ENCODE assay signal across 8 cellular contexts in genomic region chr17:6640536-6641373, GRCh38. TPM values are rescaled to one million over a fixed set of nuclear protein-coding genes. Genes with fewer than 3 reads are reported as not detected.
DNase-seq lines count a peak whose midpoint lies in the region; ATAC-seq and TF ChIP-seq lines count a peak whose summit lies in the region.

Gene KIAA0753 (minus strand): TSS chr17:6640711. CDS start chr17:6635103, 5,608 bp downstream.
Gene TXNDC17 (plus strand): TSS chr17:6641060. CDS start chr17:6641083, 23 bp downstream.

- no peaks in the 10 kb centered on the region for H3K27me3 ChIP-seq in layer of hippocampus (ENCODE audit: control insufficient read depth, insufficient read depth, low read length)

- ATAC-seq in GM19043 (IDR thresholded peaks at IDR 0.05; ENCODE audit: low read depth, unreplicated experiment) (peak; percentile 73), HG03378 (IDR thresholded peaks at IDR 0.05; ENCODE audit: unreplicated experiment) (peak; percentile 70)

- H3K27ac ChIP-seq in layer of hippocampus (ENCODE audit: low read depth, low read length) = peak within 1 kb of the TSS; percentile 90

- peak within 1 kb of the TSS; percentile 82 for H3K4me3 Mint-ChIP-seq in chondrocyte (ENCODE audit: unreplicated experiment)

- no peak for TF ChIP-seq CTCF in chondrocyte (IDR thresholded peaks at IDR 0.05)

- peak within 1 kb of the TSS; percentile 95 for H3K27ac Mint-ChIP-seq in chondrocyte (ENCODE audit: unreplicated experiment)

- H3K4me1 Mint-ChIP-seq in chondrocyte (ENCODE audit: low read depth) = peaks cover 35% of the 10 kb centered on the region

- H3K36me3 Mint-ChIP-seq in chondrocyte (ENCODE audit: low read depth) = peaks cover 2% of the 10 kb centered on the region

- DNase-seq in AG20443 (ENCODE audit: low spot score) (peak; percentile 95), NCI-H524 (lab: John Stamatoyannopoulos, UW) (peak; percentile 76 to 82), chondrocyte (ENCODE audit: low spot score) (peak; percentile 98)
- DNase-seq in activated CD4-positive, alpha-beta T cell treated with anti-CD3 and anti-CD28 coated beads for 24 hours (ENCODE audit: low read depth in 2 of 2) = peak; percentile 87 to 95
- DNase-seq in stimulated activated CD4-positive, alpha-beta T cell treated with anti-CD3 and anti-CD28 coated beads, Interleukin-1b, Interleukin-23, amount 100 ng/mL, for 24 hours (ENCODE audit: low read depth in 4 of 4, low spot score in 1 of 4) = peak; percentile 80 to 92 (median 90)

- H3K9me3 Mint-ChIP-seq in chondrocyte (ENCODE audit: low read depth) = no peaks in the 10 kb centered on the region

- H3K27me3 Mint-ChIP-seq in chondrocyte (ENCODE audit: low read depth) = no peaks in the 10 kb centered on the region

RNA-seq across cellular contexts. Expression of gene KIAA0753, which starts in this region (rescaled TPM):
- 14.5 to 19.1 TPM (median 15.8 TPM) in 3 replicates for total RNA-seq in chondrocyte

RNA-seq across cellular contexts. Expression of gene TXNDC17, which starts in this region (rescaled TPM):
- total RNA-seq in chondrocyte = 71.5 to 76.2 TPM (median 76.1 TPM) in 3 replicates

Comparison
In these comparisons a context has a peak if more than half of its experiments do, and no peak if none do; other contexts are left out.
1. Peak in every context shown above with its lines: DNase-seq, ATAC-seq and H3K27ac ChIP-seq.